ENCODE assay signal across 19 cellular contexts in the genomic region with DNA sequence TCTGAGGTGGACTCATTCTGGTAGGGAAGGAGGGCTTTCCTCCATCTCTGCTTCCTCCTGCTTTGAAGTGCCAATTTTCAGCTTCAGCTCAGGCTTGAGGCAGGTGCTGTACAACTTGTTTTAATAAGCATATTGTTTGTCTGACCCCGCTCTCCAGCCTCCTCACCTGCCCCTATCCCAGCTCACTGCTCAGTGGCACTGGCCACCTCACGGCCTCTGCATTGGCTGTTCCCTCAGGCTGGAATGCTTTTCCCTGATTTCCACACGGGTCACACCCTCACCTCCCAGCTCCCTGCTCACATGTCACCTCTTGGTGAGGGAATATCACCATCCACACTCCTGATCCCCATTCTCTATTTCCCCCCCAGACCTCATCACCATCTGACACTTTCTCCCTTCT. TPM values are rescaled to one million over a fixed set of nuclear protein-coding genes. Genes with fewer than 3 reads are reported as not detected.
A peak's percentile ranks its signal among the peaks of the same experiment; 100 is the strongest.
DNase-seq lines count a peak whose midpoint lies in the region; ATAC-seq and TF ChIP-seq lines count a peak whose summit lies in the region.
"Had no signal": no experiment of that assay in that cellular context is flagged by ENCODE, and none has a peak within 500 bp of the region (broad histone marks: within the 10 kb centered on the region; RNA-seq: fewer than 3 reads in every experiment).

No MANE protein-coding gene starts in this region.

- no peak for TF ChIP-seq EP300 in SK-N-SH (IDR thresholded peaks at IDR 0.05; ENCODE audit: borderline replicate concordance in 1 of 2, low read depth in 1 of 2, low read length in 1 of 2)

- H3K27ac ChIP-seq in SK-N-SH (ENCODE audit: low read depth in 2 of 2, low read length in 1 of 2) (no peak overlapping the region), OCI-LY7 (ENCODE audit: low read depth, low read length, poor library complexity, severe bottlenecking) (no peak overlapping the region), WERI-Rb-1 (no peak overlapping the region)
- H3K27ac ChIP-seq: C4-2B had no signal

- TF ChIP-seq RAD21 in SK-N-SH (IDR thresholded peaks at IDR 0.05; ENCODE audit: low read length): no peak

- H4K20me1 ChIP-seq in SK-N-SH (ENCODE audit: insufficient read depth) (no peaks in the 10 kb centered on the region), OCI-LY7 (ENCODE audit: insufficient read depth, low read length) (no peaks in the 10 kb centered on the region)

- H3K36me3 ChIP-seq in SK-N-SH (replicated peaks in 1 of 2; ENCODE audit: control insufficient read depth in 1 of 2, insufficient read depth in 2 of 2, low read length in 1 of 2) (peaks cover 5 to 22% of the 10 kb centered on the region in 2 experiments), OCI-LY7 (ENCODE audit: insufficient read depth, low read length) (peaks cover 38% of the 10 kb centered on the region), WERI-Rb-1 (peaks cover 46% of the 10 kb centered on the region)

- no peak overlapping the region for H3K27ac Mint-ChIP-seq in endothelial cell (ENCODE audit: unreplicated experiment)
- H3K27ac Mint-ChIP-seq in activated CD4-positive, alpha-beta T cell treated with anti-CD3 and anti-CD28 coated beads, Interleukin-2, amount 10 ng/mL, durations not matched to agents 7 days and 5 days: no peak overlapping the region

- H3K4me3 ChIP-seq in SK-N-SH (ENCODE audit: low read depth in 2 of 2, low read length in 1 of 2): no peak overlapping the region
- no peak overlapping the region for H3K4me3 ChIP-seq in OCI-LY7 (ENCODE audit: low read depth, low read length, poor library complexity, severe bottlenecking)
- H3K4me3 ChIP-seq in WERI-Rb-1 (ENCODE audit: low read depth, low read length): no peak overlapping the region
- H3K4me3 ChIP-seq: GM12878, MG63 had no signal

- CTCF ChIA-PET in SK-N-SH (lab: Yijun Ruan, JAX) (interaction anchor here (0.9 to 16.5 kb wide), 7 partner anchors 11 to 40 kb away, joined by 3 to 238 read pairs (median 6); a partner anchor contains a TSS), OCI-LY7 (lab: Charles Lee; ENCODE audit: unreplicated experiment) (no interaction called here)
- CTCF ChIA-PET in activated CD4-positive, alpha-beta T cell treated with anti-CD3 and anti-CD28 coated beads, Interleukin-2, amount 10 ng/mL, durations not matched to agents 7 days and 5 days (lab: Charles Lee): interaction anchor here (0.5 to 2.0 kb wide), 5 partner anchors 15 to 1807 kb away, joined by 3 to 6 read pairs (median 4); no protein-coding TSS in a partner anchor

- WGBS in SK-N-SH (ENCODE audit: low lambda C conversion rate): 95% methylated on average over 3 of the region's 3 CpGs

- BruUV-seq in OCI-LY7 (replicated peaks; lab: Mats Ljungman, UMichigan): TSS peak; percentile 77

- peaks cover 15% of the 10 kb centered on the region for H3K27me3 Mint-ChIP-seq in endothelial cell (ENCODE audit: unreplicated experiment)
- peaks cover 37% of the 10 kb centered on the region for H3K27me3 Mint-ChIP-seq in activated CD4-positive, alpha-beta T cell treated with anti-CD3 and anti-CD28 coated beads, Interleukin-2, amount 10 ng/mL, durations not matched to agents 7 days and 5 days

- no peak for TF ChIP-seq CTCF in SK-N-SH (IDR thresholded peaks at IDR 0.05)
- TF ChIP-seq CTCF in OCI-LY7 (conservative IDR thresholded peaks at IDR 0.05; ENCODE audit: low read length): no peak
- no peak for TF ChIP-seq CTCF in endothelial cell (IDR thresholded peaks at IDR 0.05; ENCODE audit: unreplicated experiment)
- TF ChIP-seq CTCF in WERI-Rb-1 (IDR thresholded peaks at IDR 0.05; ENCODE audit: low read depth, low read length): no peak

- peak overlapping the region; percentile 65 for H3K4me3 Mint-ChIP-seq in endothelial cell (ENCODE audit: unreplicated experiment)
- H3K4me3 Mint-ChIP-seq in activated CD4-positive, alpha-beta T cell treated with anti-CD3 and anti-CD28 coated beads, Interleukin-2, amount 10 ng/mL, durations not matched to agents 7 days and 5 days: no peak overlapping the region

- intact Hi-C loops in OCI-LY7 (cut with micrococcal nuclease; ENCODE audit: unreplicated experiment) (no loop called here), posterior vena cava (cut with DNase I) (no loop called here)

- H3K4me1 Mint-ChIP-seq in endothelial cell (ENCODE audit: unreplicated experiment): peaks cover 3% of the 10 kb centered on the region
- peaks cover 8% of the 10 kb centered on the region for H3K4me1 Mint-ChIP-seq in activated CD4-positive, alpha-beta T cell treated with anti-CD3 and anti-CD28 coated beads, Interleukin-2, amount 10 ng/mL, durations not matched to agents 7 days and 5 days

- H3K79me2 ChIP-seq in SK-N-SH (ENCODE audit: insufficient read depth): no peaks in the 10 kb centered on the region
- no peaks in the 10 kb centered on the region for H3K79me2 ChIP-seq in OCI-LY7 (ENCODE audit: insufficient read depth, low read depth, low read length)

- DNase-seq in SK-N-SH (peak; percentile 19), OCI-LY7 (ENCODE audit: low spot score) (no peak), endothelial cell (ENCODE audit: low spot score) (no peak), posterior vena cava (ENCODE audit: low spot score) (peak; percentile 57), WERI-Rb-1 (no peak)
- DNase-seq in activated CD4-positive, alpha-beta T cell treated with anti-CD3 and anti-CD28 coated beads, Interleukin-2, amount 10 ng/mL, durations not matched to agents 7 days and 5 days: no peak
- DNase-seq: DMS79, KG1, NCI-H1092 treated with DMSO at 0.1 percent for 48 hours, NCI-H1694 treated with DMSO at 0.1 percent for 48 hours, NCI-H774, SHP77 treated with DMSO at 0.1 percent for 48 hours had no signal

- peaks cover 16% of the 10 kb centered on the region; the same call in 1 of the 2 replicates for H3K27me3 ChIP-seq in SK-N-SH (ENCODE audit: insufficient read depth)
- H3K27me3 ChIP-seq in WERI-Rb-1 (ENCODE audit: insufficient read depth, low read depth, severe bottlenecking): no peaks in the 10 kb centered on the region

- H3K4me1 ChIP-seq in SK-N-SH (ENCODE audit: control insufficient read depth in 1 of 2, insufficient read depth in 2 of 2, low read depth in 1 of 2, low read length in 1 of 2): peaks cover 0 to 15% of the 10 kb centered on the region in 2 experiments; a peak in 1 of 4 replicates
- H3K4me1 ChIP-seq in OCI-LY7 (ENCODE audit: insufficient read depth, low read length, poor library complexity, severe bottlenecking): no peaks in the 10 kb centered on the region

- no peaks in the 10 kb centered on the region for H3K9me2 ChIP-seq in SK-N-SH
- no peaks in the 10 kb centered on the region for H3K9me2 ChIP-seq in OCI-LY7 (ENCODE audit: insufficient read depth, low read length)

- H3K9me3 Mint-ChIP-seq in endothelial cell (ENCODE audit: unreplicated experiment): no peaks in the 10 kb centered on the region
- no peaks in the 10 kb centered on the region for H3K9me3 Mint-ChIP-seq in activated CD4-positive, alpha-beta T cell treated with anti-CD3 and anti-CD28 coated beads, Interleukin-2, amount 10 ng/mL, durations not matched to agents 7 days and 5 days

- H3K9ac ChIP-seq in SK-N-SH: no peak overlapping the region

- ATAC-seq in SK-N-SH treated with all-trans-retinoic acid at 6 μM for 48 hours (no peak), GM18868 (IDR thresholded peaks at IDR 0.05; ENCODE audit: unreplicated experiment) (no peak)

- H2AFZ ChIP-seq in SK-N-SH (ENCODE audit: low read depth) (no peak overlapping the region), OCI-LY7 (ENCODE audit: low read length) (no peak overlapping the region)

- H3K4me2 ChIP-seq in SK-N-SH: no peak overlapping the region
- no peak overlapping the region for H3K4me2 ChIP-seq in OCI-LY7 (ENCODE audit: low read length)

- no peaks in the 10 kb centered on the region for H3F3A ChIP-seq in SK-N-SH (replicated peaks; ENCODE audit: insufficient read depth)

- H3K9me3 ChIP-seq in SK-N-SH (no peaks in the 10 kb centered on the region), OCI-LY7 (ENCODE audit: low read length) (no peaks in the 10 kb centered on the region), WERI-Rb-1 (ENCODE audit: severe bottlenecking) (no peaks in the 10 kb centered on the region)
- H3K9me3 ChIP-seq: MG63 had no signal

- H3K36me3 Mint-ChIP-seq in endothelial cell (ENCODE audit: low read depth, unreplicated experiment): peaks cover 16% of the 10 kb centered on the region
- peaks cover 19% of the 10 kb centered on the region for H3K36me3 Mint-ChIP-seq in activated CD4-positive, alpha-beta T cell treated with anti-CD3 and anti-CD28 coated beads, Interleukin-2, amount 10 ng/mL, durations not matched to agents 7 days and 5 days (ENCODE audit: low read depth)

- POLR2A ChIA-PET in SK-N-SH (lab: Yijun Ruan, JAX): interaction anchor here (0.6 to 1.1 kb wide), 4 partner anchors 10 to 43 kb away, joined by 3 to 4 read pairs (median 4); a partner anchor contains a TSS
- POLR2A ChIA-PET in OCI-LY7 (lab: Charles Lee): no interaction called here
- POLR2A ChIA-PET in activated CD4-positive, alpha-beta T cell treated with anti-CD3 and anti-CD28 coated beads, Interleukin-2, amount 10 ng/mL, durations not matched to agents 7 days and 5 days (lab: Charles Lee): no interaction called here

RNA-seq across cellular contexts. Expression of a gene that starts 14.3 kb away (rescaled TPM):
- polyA plus RNA-seq in SK-N-SH (2012; rRNA removed): 9.0 and 9.5 TPM in 2 replicates
- 3.7 and 6.2 TPM in 2 replicates for polyA plus RNA-seq in SK-N-SH (2012; cell fraction: cytosol; rRNA removed)
- 16.4 and 19.1 TPM in 2 replicates for polyA plus RNA-seq in SK-N-SH (2012; cell fraction: nucleus; rRNA removed)
- 22.0 and 22.7 TPM in 2 replicates for total RNA-seq in OCI-LY7 (2014; rRNA removed; shearing (Covaris generic))
- total RNA-seq in OCI-LY7 (2022): 20.7 and 22.4 TPM in 2 replicates
- total RNA-seq in endothelial cell (ENCODE audit: unreplicated experiment): 16.0 TPM
- 1 to 10 TPM; 5.9 to 7.7 TPM for total RNA-seq in posterior vena cava
- total RNA-seq in activated CD4-positive, alpha-beta T cell treated with anti-CD3 and anti-CD28 coated beads, Interleukin-2, amount 10 ng/mL, durations not matched to agents 7 days and 5 days: 10 to 100 TPM; 16.8 to 19.6 TPM

RNA-seq across cellular contexts. Expression of a gene that starts 28.6 kb away (rescaled TPM):
- polyA plus RNA-seq in SK-N-SH (2012; rRNA removed): 0.05 and 0.10 TPM in 2 replicates
- polyA plus RNA-seq in SK-N-SH (2012; cell fraction: cytosol; rRNA removed): 0.08 and 0.18 TPM in 2 replicates
- 0.32 and 0.50 TPM in 2 replicates for polyA plus RNA-seq in SK-N-SH (2012; cell fraction: nucleus; rRNA removed)
- total RNA-seq in OCI-LY7 (2014; rRNA removed; shearing (Covaris generic)): not detected in 2 replicates
- total RNA-seq in OCI-LY7 (2022): 0.07 and 0.15 TPM in 2 replicates
- 0.28 TPM for total RNA-seq in endothelial cell (ENCODE audit: unreplicated experiment)
- total RNA-seq in posterior vena cava: not detected
- not detected for total RNA-seq in activated CD4-positive, alpha-beta T cell treated with anti-CD3 and anti-CD28 coated beads, Interleukin-2, amount 10 ng/mL, durations not matched to agents 7 days and 5 days
- total RNA-seq: GM12878, NCI-H460 had no signal

RNA-seq across cellular contexts. Expression of a gene that starts 33.5 kb away (rescaled TPM):
- polyA plus RNA-seq in SK-N-SH (2012; rRNA removed): 5.8 and 6.4 TPM in 2 replicates
- 4.0 and 4.4 TPM in 2 replicates for polyA plus RNA-seq in SK-N-SH (2012; cell fraction: cytosol; rRNA removed)
- 7.8 and 12.0 TPM in 2 replicates for polyA plus RNA-seq in SK-N-SH (2012; cell fraction: nucleus; rRNA removed)
- 27.5 and 43.1 TPM in 2 replicates for total RNA-seq in OCI-LY7 (2014; rRNA removed; shearing (Covaris generic))
- total RNA-seq in OCI-LY7 (2022): 22.4 and 24.8 TPM in 2 replicates
- 16.7 TPM for total RNA-seq in endothelial cell (ENCODE audit: unreplicated experiment)
- total RNA-seq in posterior vena cava: 1 to 10 TPM; 4.5 to 6.7 TPM
- total RNA-seq in activated CD4-positive, alpha-beta T cell treated with anti-CD3 and anti-CD28 coated beads, Interleukin-2, amount 10 ng/mL, durations not matched to agents 7 days and 5 days: 10 to 100 TPM; 14.7 to 15.3 TPM

RNA-seq across cellular contexts. Expression of a gene that starts 41.5 kb away (rescaled TPM):
- polyA plus RNA-seq in SK-N-SH (2012; rRNA removed): 125 and 163 TPM in 2 replicates
- polyA plus RNA-seq in SK-N-SH (2012; cell fraction: cytosol; rRNA removed): 69.7 and 109 TPM in 2 replicates
- 108 and 123 TPM in 2 replicates for polyA plus RNA-seq in SK-N-SH (2012; cell fraction: nucleus; rRNA removed)
- 10.1 and 13.9 TPM in 2 replicates for total RNA-seq in OCI-LY7 (2014; rRNA removed; shearing (Covaris generic))
- total RNA-seq in OCI-LY7 (2022): 15.3 and 16.5 TPM in 2 replicates
- 31.8 TPM for total RNA-seq in endothelial cell (ENCODE audit: unreplicated experiment)
- 10 to 100 TPM; 23.1 to 28.9 TPM for total RNA-seq in posterior vena cava
- 10 to 100 TPM; 29.5 to 30.1 TPM for total RNA-seq in activated CD4-positive, alpha-beta T cell treated with anti-CD3 and anti-CD28 coated beads, Interleukin-2, amount 10 ng/mL, durations not matched to agents 7 days and 5 days

RNA-seq across cellular contexts. Expression of a gene that starts 43.6 kb away (rescaled TPM):
- not detected in 2 replicates for polyA plus RNA-seq in SK-N-SH (2012; rRNA removed)
- polyA plus RNA-seq in SK-N-SH (2012; cell fraction: cytosol; rRNA removed): not detected in 2 replicates
- polyA plus RNA-seq in SK-N-SH (2012; cell fraction: nucleus; rRNA removed): not detected in 2 replicates
- total RNA-seq in OCI-LY7 (2014; rRNA removed; shearing (Covaris generic)): not detected in 2 replicates
- total RNA-seq in OCI-LY7 (2022): not detected in 2 replicates
- total RNA-seq in endothelial cell (ENCODE audit: unreplicated experiment): not detected
- total RNA-seq in posterior vena cava: not detected
- total RNA-seq in activated CD4-positive, alpha-beta T cell treated with anti-CD3 and anti-CD28 coated beads, Interleukin-2, amount 10 ng/mL, durations not matched to agents 7 days and 5 days: not detected
- total RNA-seq: A172, GM12878, NCI-H460 had no signal

Comparison
In these comparisons a context has a peak if more than half of its experiments do, and no peak if none do; other contexts are left out.
1. DNase-seq: peak in SK-N-SH (single experiment) and posterior vena cava (single experiment); none in OCI-LY7 (single experiment), endothelial cell (single experiment), activated CD4-positive, alpha-beta T cell treated with anti-CD3 and anti-CD28 coated beads, Interleukin-2, amount 10 ng/mL, durations not matched to agents 7 days and 5 days (single experiment) and WERI-Rb-1 (single experiment).